Comparison of ENCODE assay signal across 8 cellular contexts in genomic region chr9:136551401-136552116, GRCh38. TPM values are rescaled to one million over a fixed set of nuclear protein-coding genes. Genes with fewer than 3 reads are reported as not detected.
DNase-seq lines count a peak whose midpoint lies in the region; ATAC-seq and TF ChIP-seq lines count a peak whose summit lies in the region.

No MANE protein-coding gene starts in this region.

- no peaks in the 10 kb centered on the region for H3K9me3 ChIP-seq in KOPT-K1 (ENCODE audit: insufficient read depth, low read length, poor library complexity, severe bottlenecking)
- H3K9me3 ChIP-seq in muscle layer of colon (ENCODE audit: low read length), result no peaks in the 10 kb centered on the region

- H3K36me3 ChIP-seq in KOPT-K1 (ENCODE audit: insufficient read depth, low read length) (no peaks in the 10 kb centered on the region), muscle layer of colon (ENCODE audit: insufficient read depth, low read length) (no peaks in the 10 kb centered on the region)

- H3K4me3 ChIP-seq in coronary artery, result peak overlapping the region; percentile 52
- H3K4me3 ChIP-seq in muscle layer of colon (ENCODE audit: low read depth in 1 of 2, low read length in 2 of 2), result peak overlapping the region in 1 of 2 donors; percentile 63

- H3K27ac Mint-ChIP-seq in CD14-positive monocyte, result peak overlapping the region; percentile 67 to 88 (median 82)

- peak overlapping the region; percentile 99 for H3K27ac ChIP-seq in KOPT-K1 (ENCODE audit: low read depth, low read length, poor library complexity, severe bottlenecking)
- H3K27ac ChIP-seq in coronary artery, result peak overlapping the region; percentile 65 to 89
- peak overlapping the region; percentile 82 for H3K27ac ChIP-seq in muscle layer of colon (ENCODE audit: low read depth, low read length)

- TF ChIP-seq CTCF in CD14-positive monocyte (IDR thresholded peaks at IDR 0.05) (no peak), coronary artery (IDR thresholded peaks at IDR 0.05) (no peak)

- H3K27me3 ChIP-seq in muscle layer of colon (ENCODE audit: control insufficient read depth in 1 of 2, insufficient read depth in 2 of 2, low read length in 2 of 2), result no peaks in the 10 kb centered on the region

- no peak for ATAC-seq in HG02610 (IDR thresholded peaks at IDR 0.05; ENCODE audit: unreplicated experiment)

- DNase-seq in CD14-positive monocyte (ENCODE audit: low spot score), result no peak
- no peak for DNase-seq in coronary artery (ENCODE audit: low spot score)
- DNase-seq in activated CD8-positive, alpha-beta memory T cell treated with anti-CD3 and anti-CD28 coated beads, Interleukin-2, amount 50 U/mL, for 4 hours, result no peak
- no peak for DNase-seq in NCI-H1694 treated with DMSO at 0.1 percent for 48 hours (lab: John Stamatoyannopoulos, UW)
- DNase-seq in NOMO-1 treated with DMSO at 0.1 percent for 48 hours (lab: John Stamatoyannopoulos, UW; ENCODE audit: unreplicated experiment), result no peak

- peaks cover 0 to 2% (median 0%) of the 10 kb centered on the region in 7 donors for H3K9me3 Mint-ChIP-seq in CD14-positive monocyte

- peak overlapping the region; percentile 74 for H3K9ac ChIP-seq in muscle layer of colon (ENCODE audit: low read length)

- intact Hi-C loops in CD14-positive monocyte (cut with micrococcal nuclease), result no loop called here

- peaks cover 82% of the 10 kb centered on the region for H3K4me1 ChIP-seq in muscle layer of colon (ENCODE audit: insufficient read depth, low read length)

- H3K36me3 Mint-ChIP-seq in CD14-positive monocyte, result no peaks in the 10 kb centered on the region

- H3K4me3 Mint-ChIP-seq in CD14-positive monocyte, result peak overlapping the region in 1 of 2 donors; percentile 88

- H3K4me1 Mint-ChIP-seq in CD14-positive monocyte, result peaks cover 63% of the 10 kb centered on the region

- H3K27me3 Mint-ChIP-seq in CD14-positive monocyte (ENCODE audit: low read depth in 3 of 3), result peaks cover 1 to 5% (median 2%) of the 10 kb centered on the region in 3 donors

RNA-seq across cellular contexts. Expression of gene NOTCH1, which starts 5.7 kb away (rescaled TPM):
- polyA plus RNA-seq in CD14-positive monocyte, result 1 to 10 TPM; 1.4 to 2.2 TPM
